ENCODE assay signal across 1 cellular context in the genomic region with DNA sequence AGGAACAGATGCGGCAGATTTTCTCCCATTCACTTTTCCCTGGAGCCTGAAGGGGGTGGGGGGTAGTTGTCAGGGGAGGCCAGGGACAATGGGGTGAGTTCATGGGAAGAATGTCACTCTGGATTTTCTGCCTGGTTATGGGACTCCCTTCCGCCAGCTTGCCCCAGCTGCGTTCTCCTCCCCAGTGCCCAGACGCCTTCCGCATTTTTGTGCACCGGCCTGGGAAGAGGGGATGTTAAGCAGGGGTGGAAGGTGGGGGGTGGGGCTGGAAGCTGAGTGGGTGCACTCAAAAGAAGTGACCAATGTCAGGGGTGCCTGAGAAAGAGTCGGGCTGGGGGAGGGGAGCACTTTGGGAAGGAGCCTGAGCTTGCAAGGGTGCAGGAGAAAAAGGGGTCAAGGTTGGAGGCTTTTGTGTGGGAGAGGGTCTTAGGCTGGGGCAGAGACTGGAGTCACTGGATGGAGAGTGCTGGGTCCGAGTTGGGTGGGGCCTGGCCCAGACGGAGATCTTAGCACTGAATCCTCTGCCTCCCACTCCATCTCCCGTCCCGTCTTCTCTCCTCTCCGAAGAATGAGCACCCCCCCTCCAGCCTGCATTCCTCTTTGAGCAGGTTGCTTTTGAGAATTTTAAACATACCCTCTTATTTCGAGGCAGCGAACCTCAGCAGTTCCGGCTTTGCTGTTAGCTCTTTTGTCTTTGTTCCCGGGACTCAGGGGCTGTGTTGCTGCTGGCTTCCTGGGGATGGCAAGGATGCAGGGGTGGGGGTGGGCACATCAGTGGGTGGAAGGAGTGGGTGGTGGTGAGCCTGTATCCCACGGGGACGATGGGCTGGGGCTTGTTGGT.
TF ChIP-seq lines count a peak whose summit lies in the region.

No MANE protein-coding gene starts in this region.

TF ChIP-seq in endothelial cell of umbilical vein, 7 proteins besides CTCF, POLR2A, EP300 and RAD21:
- peak; percentile 28 for TF ChIP-seq POLR2AphosphoS5 (IDR thresholded peaks at IDR 0.05; ENCODE audit: insufficient read depth, low read depth, low read length)
- TF ChIP-seq, protein P1, sequence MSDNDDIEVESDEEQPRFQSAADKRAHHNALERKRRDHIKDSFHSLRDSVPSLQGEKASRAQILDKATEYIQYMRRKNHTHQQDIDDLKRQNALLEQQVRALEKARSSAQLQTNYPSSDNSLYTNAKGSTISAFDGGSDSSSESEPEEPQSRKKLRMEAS (IDR thresholded peaks at IDR 0.05; ENCODE audit: insufficient read depth, insufficient read length): no peak
